Comparison of ENCODE assay signal across 8 cellular contexts in genomic region chr5:56479701-56480304, GRCh38.
DNase-seq lines count a peak whose midpoint lies in the region; ATAC-seq and TF ChIP-seq lines count a peak whose summit lies in the region.

No MANE protein-coding gene starts in this region.

- H3K4me3 Mint-ChIP-seq in activated naive CD4-positive, alpha-beta T cell treated with anti-CD3 and anti-CD28 coated beads, Interleukin-2, amount 10 ng/mL, durations not matched to agents 7 days and 5 days, result peak overlapping the region; percentile 64
- H3K4me3 Mint-ChIP-seq in stimulated activated naive CD8-positive, alpha-beta T cell treated with anti-CD3 and anti-CD28 coated beads, Interleukin-15, Interleukin-2, amounts not matched to agents 100 ng/mL and 50 ng/mL, for 24 hours, result peak overlapping the region; percentile 74

- POLR2A ChIA-PET in GM10248 (lab: Yijun Ruan, JAX), result no interaction called here

- peak overlapping the region; percentile 94 for H3K27ac Mint-ChIP-seq in activated naive CD4-positive, alpha-beta T cell treated with anti-CD3 and anti-CD28 coated beads, Interleukin-2, amount 10 ng/mL, durations not matched to agents 7 days and 5 days
- H3K27ac Mint-ChIP-seq in stimulated activated naive CD8-positive, alpha-beta T cell treated with anti-CD3 and anti-CD28 coated beads, Interleukin-15, Interleukin-2, amounts not matched to agents 100 ng/mL and 50 ng/mL, for 24 hours, result peak overlapping the region; percentile 81

- H3K36me3 Mint-ChIP-seq in activated naive CD4-positive, alpha-beta T cell treated with anti-CD3 and anti-CD28 coated beads, Interleukin-2, amount 10 ng/mL, durations not matched to agents 7 days and 5 days, result peaks cover 1% of the 10 kb centered on the region
- H3K36me3 Mint-ChIP-seq in stimulated activated naive CD8-positive, alpha-beta T cell treated with anti-CD3 and anti-CD28 coated beads, Interleukin-15, Interleukin-2, amounts not matched to agents 100 ng/mL and 50 ng/mL, for 24 hours (ENCODE audit: low read depth), result no peaks in the 10 kb centered on the region

- peak; percentile 19 for DNase-seq in GM10248 (ENCODE audit: extremely low spot score)
- DNase-seq in activated naive CD4-positive, alpha-beta T cell treated with anti-CD3 and anti-CD28 coated beads, Interleukin-2, amount 10 ng/mL, durations not matched to agents 7 days and 5 days, result peak; percentile 69
- DNase-seq in kidney glomerular epithelial cell (lab: John Stamatoyannopoulos, UW), result peak; percentile 65
- no peak for DNase-seq in iPS-NIHi11 (ENCODE audit: low spot score)
- no peak for DNase-seq in ureter (ENCODE audit: low spot score)

- TF ChIP-seq CTCF in GM10248 (IDR thresholded peaks at IDR 0.05; ENCODE audit: control extremely low read depth, extremely low read depth, low read depth, missing control alignments), result no peak

- H3K27me3 Mint-ChIP-seq in activated naive CD4-positive, alpha-beta T cell treated with anti-CD3 and anti-CD28 coated beads, Interleukin-2, amount 10 ng/mL, durations not matched to agents 7 days and 5 days, result peaks cover 5% of the 10 kb centered on the region
- peaks cover 12% of the 10 kb centered on the region for H3K27me3 Mint-ChIP-seq in stimulated activated naive CD8-positive, alpha-beta T cell treated with anti-CD3 and anti-CD28 coated beads, Interleukin-15, Interleukin-2, amounts not matched to agents 100 ng/mL and 50 ng/mL, for 24 hours

- peaks cover 3% of the 10 kb centered on the region for H3K9me3 Mint-ChIP-seq in activated naive CD4-positive, alpha-beta T cell treated with anti-CD3 and anti-CD28 coated beads, Interleukin-2, amount 10 ng/mL, durations not matched to agents 7 days and 5 days
- no peaks in the 10 kb centered on the region for H3K9me3 Mint-ChIP-seq in stimulated activated naive CD8-positive, alpha-beta T cell treated with anti-CD3 and anti-CD28 coated beads, Interleukin-15, Interleukin-2, amounts not matched to agents 100 ng/mL and 50 ng/mL, for 24 hours

- ATAC-seq in HG03432 (IDR thresholded peaks at IDR 0.05; ENCODE audit: unreplicated experiment), result peak; percentile 40
- no peak for ATAC-seq in HG02970 (IDR thresholded peaks at IDR 0.05; ENCODE audit: low FRiP score, unreplicated experiment)

- H3K4me1 Mint-ChIP-seq in activated naive CD4-positive, alpha-beta T cell treated with anti-CD3 and anti-CD28 coated beads, Interleukin-2, amount 10 ng/mL, durations not matched to agents 7 days and 5 days, result peaks cover 62% of the 10 kb centered on the region
- H3K4me1 Mint-ChIP-seq in stimulated activated naive CD8-positive, alpha-beta T cell treated with anti-CD3 and anti-CD28 coated beads, Interleukin-15, Interleukin-2, amounts not matched to agents 100 ng/mL and 50 ng/mL, for 24 hours (ENCODE audit: low read depth), result peaks cover 42% of the 10 kb centered on the region

- CTCF ChIA-PET in GM10248 (lab: Yijun Ruan, JAX), result interaction anchor here (1.0 to 1.8 kb wide), 3 partner anchors 9 to 64 kb away, joined by 3 to 5 read pairs (median 3); no protein-coding TSS in a partner anchor
- CTCF ChIA-PET in activated naive CD4-positive, alpha-beta T cell treated with anti-CD3 and anti-CD28 coated beads, Interleukin-2, amount 10 ng/mL, durations not matched to agents 7 days and 5 days (lab: Charles Lee), result interaction anchor here (0.7 to 2.5 kb wide), 7 partner anchors 18 to 358 kb away, joined by 3 to 7 read pairs (median 4); no protein-coding TSS in a partner anchor

Comparison
In these comparisons a context has a peak if more than half of its experiments do, and no peak if none do; other contexts are left out.
1. DNase-seq: peak in GM10248 (single experiment), activated naive CD4-positive, alpha-beta T cell treated with anti-CD3 and anti-CD28 coated beads, Interleukin-2, amount 10 ng/mL, durations not matched to agents 7 days and 5 days (single experiment) and kidney glomerular epithelial cell (single experiment); none in iPS-NIHi11 (single experiment) and ureter (single experiment).